ENCODE assay signal across 10 cellular contexts in the genomic region with DNA sequence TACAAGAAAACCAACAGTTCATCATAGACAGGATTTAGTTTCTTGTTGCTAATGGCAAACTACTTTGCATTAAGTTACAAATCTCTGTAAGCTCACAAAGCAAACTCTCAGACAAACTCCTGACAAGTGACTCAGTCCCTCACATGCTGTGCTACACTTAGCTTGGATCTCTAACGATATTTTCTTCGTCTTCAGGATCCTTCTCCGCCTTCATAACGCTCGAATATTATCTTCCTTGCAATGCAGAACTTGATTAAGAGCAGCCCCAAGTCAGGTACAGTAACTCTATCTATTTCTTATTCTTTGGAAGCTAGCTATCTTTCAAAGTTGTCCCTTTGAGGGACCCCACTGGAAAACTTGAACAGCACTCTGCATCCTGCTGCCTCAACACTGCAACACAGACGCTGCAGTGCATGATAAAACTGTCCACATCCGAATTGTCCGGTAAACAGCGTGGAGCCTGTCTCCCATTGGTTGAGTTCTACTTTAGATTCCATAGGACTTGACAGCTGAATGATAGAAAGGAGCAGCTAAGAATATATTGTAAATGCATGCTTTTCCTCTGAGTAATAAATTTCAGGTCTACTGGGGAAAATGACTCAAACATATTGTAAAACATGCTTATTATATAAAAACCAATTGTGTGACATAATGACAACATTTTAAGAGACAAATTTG.
A peak's percentile ranks its signal among the peaks of the same experiment; 100 is the strongest.
DNase-seq lines count a peak whose midpoint lies in the region; ATAC-seq, FAIRE-seq and TF ChIP-seq lines count a peak whose summit lies in the region.
"Had no signal": no experiment of that assay in that cellular context is flagged by ENCODE, and none has a peak within 500 bp of the region (broad histone marks: within the 10 kb centered on the region; RNA-seq: fewer than 3 reads in every experiment).

No MANE protein-coding gene starts in this region.

- H3K27me3 ChIP-seq in breast epithelium = no peaks in the 10 kb centered on the region
- H3K27me3 ChIP-seq in suprapubic skin = no peaks in the 10 kb centered on the region

- no peaks in the 10 kb centered on the region for H3K9me3 ChIP-seq in breast epithelium
- no peaks in the 10 kb centered on the region for H3K9me3 ChIP-seq in suprapubic skin

- WGBS in suprapubic skin = 48% methylated on average over 9 of the region's 9 CpGs

- no peak for TF ChIP-seq EP300 in suprapubic skin (IDR thresholded peaks at IDR 0.05)

- H3K4me3 ChIP-seq in breast epithelium = peak overlapping the region; percentile 7 to 49 (median 19)
- peak overlapping the region; percentile 26 for H3K4me3 ChIP-seq in suprapubic skin

- H3K4me1 ChIP-seq in breast epithelium = peaks cover 0 to 10% of the 10 kb centered on the region in 2 donors
- H3K4me1 ChIP-seq in suprapubic skin = peaks cover 43% of the 10 kb centered on the region

- FAIRE-seq in HTR-8/SVneo (lab: Jason Lieb, UNC) = peak; percentile 87

- peak; percentile 74 for DNase-seq in HTR-8/SVneo (ENCODE audit: insufficient read length, low spot score)
- no peak for DNase-seq in breast epithelium (ENCODE audit: low spot score in 2 of 2)
- peak; percentile 61 for DNase-seq in left kidney (ENCODE audit: low read depth, low spot score)
- no peak for DNase-seq in suprapubic skin (ENCODE audit: low spot score in 2 of 2)
- DNase-seq in NCI-H1417 (lab: John Stamatoyannopoulos, UW) = no peak
- no peak for DNase-seq in CD1c-positive myeloid dendritic cell (ENCODE audit: extremely low spot score)
- DNase-seq: activated CD4-positive, alpha-beta T cell treated with anti-CD3 and anti-CD28 coated beads for 48 hours had no signal

- H3K36me3 ChIP-seq in breast epithelium (no peaks in the 10 kb centered on the region), suprapubic skin (no peaks in the 10 kb centered on the region)

- no peak for ATAC-seq in GM19395 (IDR thresholded peaks at IDR 0.05; ENCODE audit: unreplicated experiment)
- no peak for ATAC-seq in GM19397 (IDR thresholded peaks at IDR 0.05; ENCODE audit: unreplicated experiment)

- no peak for TF ChIP-seq POLR2A in breast epithelium (IDR thresholded peaks at IDR 0.05)
- no peak for TF ChIP-seq POLR2A in suprapubic skin (IDR thresholded peaks at IDR 0.05)

- intact Hi-C loops in breast epithelium (cut with DNase I; ENCODE audit: low total_unique reads) = no loop called here

- no peak for TF ChIP-seq CTCF in breast epithelium (IDR thresholded peaks at IDR 0.05)
- TF ChIP-seq CTCF in suprapubic skin (IDR thresholded peaks at IDR 0.05) = no peak

- H3K27ac ChIP-seq in breast epithelium (peak overlapping the region; percentile 59 to 76), suprapubic skin (peak overlapping the region; percentile 60)
- H3K27ac ChIP-seq: KMS-11 had no signal

Comparison
In these comparisons a context has a peak if more than half of its experiments do, and no peak if none do; other contexts are left out.
1. DNase-seq: peak in HTR-8/SVneo (single experiment) and left kidney (single experiment); none in breast epithelium (0 of 2), suprapubic skin (0 of 2), NCI-H1417 (0 of 3) and CD1c-positive myeloid dendritic cell (single experiment).